20 cellular contexts compared by ENCODE assay signal in the genomic region with DNA sequence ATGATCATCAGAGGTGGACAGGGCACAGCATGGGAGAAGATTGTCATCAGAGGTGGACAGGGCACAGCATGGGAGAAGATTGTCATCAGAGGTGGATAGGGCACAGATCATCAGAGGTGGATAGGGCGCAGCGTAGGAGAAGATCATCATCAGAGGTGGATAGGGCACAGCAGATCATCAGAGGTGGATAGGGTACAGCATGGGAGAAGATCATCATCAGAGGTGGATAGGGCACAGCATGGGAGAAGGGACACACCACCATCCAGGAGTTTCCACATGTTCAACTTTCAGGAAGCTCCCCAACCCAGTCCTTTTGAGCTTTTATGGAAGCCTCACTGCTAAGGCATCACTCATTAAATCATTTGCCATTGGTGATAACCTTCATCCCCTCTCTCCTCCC.
A peak's percentile ranks its signal among the peaks of the same experiment; 100 is the strongest.
DNase-seq lines count a peak whose midpoint lies in the region; ATAC-seq, FAIRE-seq and TF ChIP-seq lines count a peak whose summit lies in the region.
"Had no signal": no experiment of that assay in that cellular context is flagged by ENCODE, and none has a peak within 500 bp of the region (broad histone marks: within the 10 kb centered on the region; RNA-seq: fewer than 3 reads in every experiment).

No MANE protein-coding gene starts in this region.

- no peak overlapping the region for H3K23ac ChIP-seq in neuronal stem cell (ENCODE audit: low read depth, low read length, poor library complexity)

- H2AK5ac ChIP-seq in neuronal stem cell (ENCODE audit: low read depth, low read length), result no peak overlapping the region

- H3K4me3 ChIP-seq in HepG2 (replicated peaks in 1 of 3; ENCODE audit: insufficient read depth in 1 of 3, low read depth in 2 of 3, low read length in 3 of 3) (no peak overlapping the region), right lobe of liver (no peak overlapping the region), neuronal stem cell (ENCODE audit: low read length in 2 of 2) (no peak overlapping the region), upper lobe of right lung (no peak overlapping the region)
- H3K4me3 ChIP-seq: BLaER1 treated with 17β-estradiol and CSF1 and Interleukin-3, amounts not matched to agents 10 nM and 100 nM; GM23338 had no signal

- DNase-seq in HepG2 (ENCODE audit: low spot score) (no peak), right lobe of liver (no peak), neuronal stem cell (ENCODE audit: low spot score) (no peak), upper lobe of right lung (no peak), ACHN (no peak), Right ventricle myocardium superior (no peak)
- DNase-seq: CD8-positive, alpha-beta T cell; DMS 273 treated with DMSO at 0.1 percent for 48 hours; DMS53; DND-41; H7; HFFc6; KBM-7 had no signal

- H3K27ac ChIP-seq in HepG2 (ENCODE audit: extremely low read length, insufficient read depth, low read length), result no peak overlapping the region
- H3K27ac ChIP-seq in right lobe of liver, result no peak overlapping the region
- H3K27ac ChIP-seq in cingulate gyrus (ENCODE audit: low read depth, low read length), result peak overlapping the region; percentile 34
- no peak overlapping the region for H3K27ac ChIP-seq in neuronal stem cell (replicated peaks; ENCODE audit: low read length)
- no peak overlapping the region for H3K27ac ChIP-seq in upper lobe of right lung
- H3K27ac ChIP-seq: 22Rv1; BLaER1 treated with 17β-estradiol and CSF1 and Interleukin-3, amounts not matched to agents 10 nM and 100 nM had no signal

- TF ChIP-seq RAD21 in HepG2 (CRISPR knock-in tag; IDR thresholded peaks at IDR 0.05), result no peak

- ATAC-seq in HepG2, result no peak
- no peak for ATAC-seq in right lobe of liver
- peak; percentile 32 for ATAC-seq in upper lobe of right lung
- ATAC-seq in HG03378 (IDR thresholded peaks at IDR 0.05; ENCODE audit: unreplicated experiment), result no peak
- ATAC-seq in Right ventricle myocardium superior (ENCODE audit: poor library complexity), result no peak
- ATAC-seq: CD8-positive, alpha-beta T cell; HCT116 had no signal

- no peak overlapping the region for H2BK5ac ChIP-seq in neuronal stem cell (ENCODE audit: low read length)

- TF ChIP-seq EP300 in HepG2 (IDR thresholded peaks at IDR 0.05; ENCODE audit: low read depth in 2 of 2, low read length in 2 of 2) (no peak), HepG2 (CRISPR knock-in tag; IDR thresholded peaks at IDR 0.05; ENCODE audit: borderline replicate concordance) (no peak)

- no peak for TF ChIP-seq CTCF in HepG2 (CRISPR knock-in tag; IDR thresholded peaks at IDR 0.05)
- no peak for TF ChIP-seq CTCF in right lobe of liver (IDR thresholded peaks at IDR 0.05)
- no peak for TF ChIP-seq CTCF in upper lobe of right lung (IDR thresholded peaks at IDR 0.05)

- WGBS in HepG2 (ENCODE audit: low lambda C conversion rate), result 86% methylated on average over 2 of the region's 2 CpGs
- WGBS in right lobe of liver (ENCODE audit: insufficient coverage, low coverage, low lambda C conversion rate, missing lambda C conversion rate), result 100% methylated on average over 2 of the region's 2 CpGs
- WGBS in neuronal stem cell (ENCODE audit: extremely low coverage in 2 of 2, insufficient read length in 2 of 2, insufficient replicate concordance in 1 of 2), 2 donors, result no CpG with 5 or more reads among the region's 2 CpGs

- H3K9me3 ChIP-seq in HepG2 (ENCODE audit: low read length) (no peaks in the 10 kb centered on the region), right lobe of liver (no peaks in the 10 kb centered on the region), neuronal stem cell (replicated peaks in 1 of 2; ENCODE audit: control insufficient read depth in 2 of 2, insufficient read depth in 1 of 2, low read depth in 1 of 2, low read length in 2 of 2) (peaks cover 0 to 2% of the 10 kb centered on the region in 2 donors), upper lobe of right lung (no peaks in the 10 kb centered on the region)

- no peak overlapping the region for H3K18ac ChIP-seq in neuronal stem cell (ENCODE audit: low read length)

- CTCF ChIA-PET in HepG2 (lab: Yijun Ruan, JAX; ENCODE audit: low intra/inter-chr PET ratio, low total read pairs), result no interaction called here

- no peak overlapping the region for H4K8ac ChIP-seq in neuronal stem cell (ENCODE audit: low read depth, low read length)

- H2AFZ ChIP-seq in HepG2 (ENCODE audit: low read length), result no peak overlapping the region
- no peak overlapping the region for H2AFZ ChIP-seq in neuronal stem cell (ENCODE audit: low read length)
- H2AFZ ChIP-seq: GM23338 had no signal

- POLR2A ChIA-PET in HepG2 (lab: Yijun Ruan, JAX), result no interaction called here

- H3K4me1 ChIP-seq in HepG2 (ENCODE audit: insufficient read depth, low read length) (no peaks in the 10 kb centered on the region), right lobe of liver (no peaks in the 10 kb centered on the region), neuronal stem cell (ENCODE audit: control insufficient read depth in 2 of 2, insufficient read depth in 1 of 2, low read depth in 1 of 2, low read length in 2 of 2) (no peaks in the 10 kb centered on the region), upper lobe of right lung (no peaks in the 10 kb centered on the region)
- H3K4me1 ChIP-seq: BLaER1 treated with 17β-estradiol and CSF1 and Interleukin-3, amounts not matched to agents 10 nM and 100 nM had no signal

- no peak for FAIRE-seq in HepG2 (lab: Jason Lieb, UNC)
- FAIRE-seq: GM12891 had no signal

- no TSS peak for BruUV-seq in HepG2 (replicated peaks; lab: Mats Ljungman, UMichigan)

- no peak overlapping the region for H4K91ac ChIP-seq in neuronal stem cell (ENCODE audit: low read depth, low read length, poor library complexity)

- no peak overlapping the region for H2BK120ac ChIP-seq in neuronal stem cell (ENCODE audit: low read depth, low read length)

- in situ Hi-C loops in HepG2 (cut with HindIII; ENCODE audit: extremely low pct_ligation_motif_present, low pct_unique_long_range_greater_than_20kb), result no loop called here
- in situ Hi-C loops in ACHN (cut with HindIII; ENCODE audit: low pct_ligation_motif_present, low pct_unique_long_range_greater_than_20kb, low sequenced_read_pairs), result no loop called here

- no peak overlapping the region for H3K9ac ChIP-seq in HepG2 (ENCODE audit: insufficient read depth, low read depth, low read length)
- H3K9ac ChIP-seq in neuronal stem cell (ENCODE audit: low read depth, low read length, poor library complexity), result peak overlapping the region; percentile 47
- H3K9ac ChIP-seq: BLaER1 treated with 17β-estradiol and CSF1 and Interleukin-3, amounts not matched to agents 10 nM and 100 nM had no signal

- H4K20me1 ChIP-seq in HepG2 (ENCODE audit: insufficient read depth, low read length), result no peaks in the 10 kb centered on the region
- H4K20me1 ChIP-seq: BLaER1 treated with 17β-estradiol and CSF1 and Interleukin-3, amounts not matched to agents 10 nM and 100 nM had no signal

- H3K79me1 ChIP-seq in neuronal stem cell (ENCODE audit: low read depth, low read length), result no peaks in the 10 kb centered on the region

- H2BK12ac ChIP-seq in neuronal stem cell (ENCODE audit: low read length), result no peak overlapping the region

- no peak overlapping the region for H3K4ac ChIP-seq in neuronal stem cell (ENCODE audit: low read length)

- no peaks in the 10 kb centered on the region for H3K79me2 ChIP-seq in HepG2 (ENCODE audit: insufficient read depth, low read length)

- H3K4me2 ChIP-seq in HepG2 (ENCODE audit: low read depth, low read length) (no peak overlapping the region), neuronal stem cell (ENCODE audit: insufficient read depth, low read length, poor library complexity, severe bottlenecking) (no peak overlapping the region)
- H3K4me2 ChIP-seq: BLaER1 treated with 17β-estradiol and CSF1 and Interleukin-3, amounts not matched to agents 10 nM and 100 nM; GM23338 had no signal

- H3K14ac ChIP-seq in neuronal stem cell (ENCODE audit: low read length), result no peak overlapping the region

- no peak for TF ChIP-seq POLR2A in HepG2 (IDR thresholded peaks at IDR 0.05; ENCODE audit: insufficient read depth in 1 of 2, low read depth in 2 of 2, low read length in 2 of 2)
- no peak for TF ChIP-seq POLR2A in right lobe of liver (IDR thresholded peaks at IDR 0.05)

- H3K27me3 ChIP-seq in HepG2 (ENCODE audit: control insufficient read depth in 1 of 2, insufficient read depth in 2 of 2, low read length in 2 of 2) (peaks cover 0 to 6% of the 10 kb centered on the region in 2 experiments; a peak in 1 of 5 replicates), right lobe of liver (no peaks in the 10 kb centered on the region), neuronal stem cell (ENCODE audit: control insufficient read depth in 3 of 3, insufficient read depth in 3 of 3, low read depth in 1 of 3, low read length in 3 of 3) (no peaks in the 10 kb centered on the region), upper lobe of right lung (no peaks in the 10 kb centered on the region)
- H3K27me3 ChIP-seq: BLaER1 treated with 17β-estradiol and CSF1 and Interleukin-3, amounts not matched to agents 10 nM and 100 nM had no signal

- H3K36me3 ChIP-seq in HepG2 (replicated peaks in 1 of 2; ENCODE audit: control insufficient read depth in 1 of 2, insufficient read depth in 2 of 2, low read length in 2 of 2), result no peaks in the 10 kb centered on the region
- no peaks in the 10 kb centered on the region for H3K36me3 ChIP-seq in right lobe of liver
- no peaks in the 10 kb centered on the region for H3K36me3 ChIP-seq in neuronal stem cell (replicated peaks in 1 of 2; ENCODE audit: control insufficient read depth in 2 of 2, insufficient read depth in 2 of 2, low read length in 2 of 2)
- H3K36me3 ChIP-seq in upper lobe of right lung, result no peaks in the 10 kb centered on the region
- H3K36me3 ChIP-seq: BLaER1 treated with 17β-estradiol and CSF1 and Interleukin-3, amounts not matched to agents 10 nM and 100 nM had no signal

- H2BK15ac ChIP-seq in neuronal stem cell (ENCODE audit: low read length), result no peak overlapping the region

- intact Hi-C loops in HepG2 (cut with micrococcal nuclease; ENCODE audit: unreplicated experiment) (no loop called here), right lobe of liver (cut with DNase I) (no loop called here), upper lobe of right lung (cut with DNase I) (no loop called here), Right ventricle myocardium superior (cut with DNase I) (no loop called here)

TF ChIP-seq in HepG2, 621 proteins besides CTCF, POLR2A, EP300 and RAD21:
- TF ChIP-seq TCF7 (IDR thresholded peaks at IDR 0.05; ENCODE audit: low read depth) (no peak), CREB1 (IDR thresholded peaks at IDR 0.05) (peak; percentile 4; the same call in 1 of the 2 replicates), CREB1 (CRISPR knock-in tag; IDR thresholded peaks at IDR 0.05) (no peak)
